8 cellular contexts compared by ENCODE assay signal in the genomic region with DNA sequence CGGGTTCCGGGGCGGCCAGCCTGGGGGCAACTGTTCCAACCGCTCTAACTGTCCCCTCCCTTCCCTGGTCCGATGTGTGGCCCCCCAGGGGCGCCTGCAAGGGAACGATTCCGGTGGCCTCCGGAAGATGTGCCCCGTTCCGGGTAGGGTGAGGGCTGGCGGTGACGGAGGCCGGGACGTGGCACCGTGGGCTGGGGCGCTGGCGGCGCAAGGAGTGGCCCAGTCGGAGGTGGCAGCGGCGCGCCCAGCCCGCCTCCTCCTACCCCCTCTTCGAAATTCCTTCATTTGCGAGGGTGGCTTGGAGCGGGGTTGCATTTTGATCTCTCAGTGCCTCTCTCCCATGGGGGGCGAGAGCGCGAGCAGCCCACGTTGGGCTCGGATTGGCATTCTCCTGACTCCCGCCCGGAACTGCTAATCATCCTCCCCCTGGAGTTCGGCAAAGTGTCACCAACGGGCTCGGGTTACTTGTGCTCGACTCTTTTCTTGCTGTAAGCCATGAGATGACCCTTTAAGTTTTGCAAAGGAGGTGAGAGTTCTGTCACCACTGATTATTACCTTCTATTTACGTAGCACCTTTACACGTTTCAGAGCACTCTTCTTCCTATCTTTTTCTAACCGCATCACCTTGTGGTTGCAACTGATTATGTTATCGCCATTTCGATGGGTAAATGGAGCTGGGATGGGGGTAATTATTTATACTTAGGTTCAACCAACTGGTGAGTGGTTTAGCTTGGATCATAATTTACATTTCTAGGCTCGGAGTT. TPM values are rescaled to one million over a fixed set of nuclear protein-coding genes. Genes with fewer than 3 reads are reported as not detected.
DNase-seq lines count a peak whose midpoint lies in the region; ATAC-seq, FAIRE-seq and TF ChIP-seq lines count a peak whose summit lies in the region.

No MANE protein-coding gene starts in this region.

- peak; percentile 60 for DNase-seq in GM13977 (ENCODE audit: low spot score)
- DNase-seq in NCI-H1092 treated with DMSO at 0.1 percent for 48 hours (lab: John Stamatoyannopoulos, UW), result peak; percentile 31
- DNase-seq in activated CD4-positive, alpha-beta T cell treated with anti-CD3 and anti-CD28 coated beads for 24 hours (ENCODE audit: low read depth in 2 of 2), result peak; percentile 33 to 41
- DNase-seq in coronary artery (ENCODE audit: low spot score), result peak; percentile 89
- DNase-seq in HepG2 (ENCODE audit: low spot score), result peak; percentile 37
- peak; percentile 65 for DNase-seq in stimulated activated CD4-positive, alpha-beta T cell treated with anti-CD3 and anti-CD28 coated beads, Interleukin-4, amount 100 ng/mL, for 24 hours
- DNase-seq in NCI-H1048 (lab: John Stamatoyannopoulos, UW), result no peak

- peak overlapping the region; percentile 99 for H3K9ac ChIP-seq in HepG2 (ENCODE audit: insufficient read depth, low read depth, low read length)

- 0 out of 4 replicates have a peak, but pooled peaks of 1 of the 2 experiments have one; percentile 12 for TF ChIP-seq POLR2A in HepG2 (IDR thresholded peaks at IDR 0.05; ENCODE audit: insufficient read depth in 1 of 2, low read depth in 2 of 2, low read length in 2 of 2)

- no peak for TF ChIP-seq CTCF in GM13977 (IDR thresholded peaks at IDR 0.05; ENCODE audit: extremely low read depth, insufficient read depth, missing control alignments)
- no peak for TF ChIP-seq CTCF in coronary artery (IDR thresholded peaks at IDR 0.05)
- no peak for TF ChIP-seq CTCF in HepG2 (CRISPR knock-in tag; IDR thresholded peaks at IDR 0.05)

- no TSS peak for BruUV-seq in HepG2 (replicated peaks; lab: Mats Ljungman, UMichigan)

- H3K9me3 ChIP-seq in HepG2 (ENCODE audit: low read length), result no peaks in the 10 kb centered on the region

- H3K79me2 ChIP-seq in HepG2 (ENCODE audit: insufficient read depth, low read length), result peaks cover 53% of the 10 kb centered on the region

- intact Hi-C loops in HepG2 (cut with micrococcal nuclease; ENCODE audit: unreplicated experiment), result loop anchor here (10.0 kb wide), 1 partner anchor 52 kb away; a partner anchor contains a TSS

- in situ Hi-C loops in GM13977 (cut with MboI; ENCODE audit: low pct_unique_long_range_greater_than_20kb, low sequenced_read_pairs, unreplicated experiment), result no loop called here
- in situ Hi-C loops in HepG2 (cut with HindIII; ENCODE audit: extremely low pct_ligation_motif_present, low pct_unique_long_range_greater_than_20kb), result no loop called here

- H3K4me2 ChIP-seq in HepG2 (ENCODE audit: low read depth, low read length), result peak overlapping the region; percentile 73

- CTCF ChIA-PET in HepG2 (lab: Yijun Ruan, JAX; ENCODE audit: low intra/inter-chr PET ratio, low total read pairs), result no interaction called here

- ATAC-seq in HG02623 (IDR thresholded peaks at IDR 0.05; ENCODE audit: unreplicated experiment) (peak; percentile 35), HepG2 (peak; percentile 79)

- TF ChIP-seq EP300 in HepG2 (IDR thresholded peaks at IDR 0.05; ENCODE audit: low read depth in 2 of 2, low read length in 2 of 2) (no peak), HepG2 (CRISPR knock-in tag; IDR thresholded peaks at IDR 0.05; ENCODE audit: borderline replicate concordance) (no peak)

- 0 out of 2 replicates have a peak, but pooled peaks have one; percentile 6 for TF ChIP-seq RAD21 in HepG2 (CRISPR knock-in tag; IDR thresholded peaks at IDR 0.05)

- peaks cover 25% of the 10 kb centered on the region for H4K20me1 ChIP-seq in HepG2 (ENCODE audit: insufficient read depth, low read length)

- H3K4me1 ChIP-seq in HepG2 (ENCODE audit: insufficient read depth, low read length), result peaks cover 48% of the 10 kb centered on the region

- H3K36me3 ChIP-seq in HepG2 (replicated peaks in 1 of 2; ENCODE audit: control insufficient read depth in 1 of 2, insufficient read depth in 2 of 2, low read length in 2 of 2), result peaks cover 0 to 13% of the 10 kb centered on the region in 2 experiments; a peak in 2 of 5 replicates

- FAIRE-seq in HepG2 (lab: Jason Lieb, UNC), result no peak

- POLR2A ChIA-PET in HepG2 (lab: Yijun Ruan, JAX), result interaction anchor here (0.8 to 2.1 kb wide), 20 partner anchors 10 to 249 kb away, joined by 3 to 42 read pairs (median 5); a partner anchor contains a TSS

- H3K27ac ChIP-seq in coronary artery (peak overlapping the region; percentile 99), HepG2 (ENCODE audit: extremely low read length, insufficient read depth, low read length) (peak overlapping the region; percentile 93)

- no peaks in the 10 kb centered on the region; a peak in 1 of 5 replicates for H3K27me3 ChIP-seq in HepG2 (ENCODE audit: control insufficient read depth in 1 of 2, insufficient read depth in 2 of 2, low read length in 2 of 2)

- under 1% methylated on average over 14 of the region's 44 CpGs for WGBS in HepG2 (ENCODE audit: low lambda C conversion rate)

- no peak overlapping the region for H2AFZ ChIP-seq in HepG2 (ENCODE audit: low read length)

- peak overlapping the region; percentile 91 for H3K4me3 ChIP-seq in coronary artery
- peak overlapping the region; percentile 92 to 99 (median 97) for H3K4me3 ChIP-seq in HepG2 (replicated peaks in 1 of 3; ENCODE audit: insufficient read depth in 1 of 3, low read depth in 2 of 3, low read length in 3 of 3)

RNA-seq across cellular contexts. Expression of a gene that starts 0.7 kb away (rescaled TPM):
- total RNA-seq in HepG2 (2016; rRNA removed; fragmentation: Illumina TruSeq; extraction: Trizol), result 47.8 and 59.8 TPM in 2 replicates
- total RNA-seq in HepG2 (2016; cell fraction: cytosol; rRNA removed; fragmentation: Illumina TruSeq; extraction: Trizol; ENCODE audit: low read depth), result 23.8 and 26.3 TPM in 2 replicates
- 40.4 and 58.0 TPM in 2 replicates for total RNA-seq in HepG2 (2016; cell fraction: insoluble cytoplasmic fraction; rRNA removed; fragmentation: Illumina TruSeq; extraction: Trizol)
- total RNA-seq in HepG2 (2016; cell fraction: membrane; rRNA removed; fragmentation: Illumina TruSeq; extraction: Trizol), result 38.8 and 39.0 TPM in 2 replicates
- total RNA-seq in HepG2 (2016; cell fraction: nucleus; rRNA removed; fragmentation: Illumina TruSeq; extraction: Trizol), result 76.2 and 88.4 TPM in 2 replicates
- 119 and 153 TPM in 2 replicates for polyA plus RNA-seq in HepG2 (2011; rRNA removed)
- polyA plus RNA-seq in HepG2 (2011; cell fraction: cytosol; rRNA removed), result 90.0 and 106 TPM in 2 replicates
- 348 and 472 TPM in 2 replicates for polyA plus RNA-seq in HepG2 (2011; cell fraction: nucleus; rRNA removed)
- polyA plus RNA-seq in HepG2 (2012), result 71.7 and 87.0 TPM in 2 replicates
- polyA plus RNA-seq in HepG2 (2016; cell fraction: cytosol; fragmentation: Illumina TruSeq; extraction: Trizol; ENCODE audit: low read depth), result 9.5 and 11.4 TPM in 2 replicates
- polyA plus RNA-seq in HepG2 (2016; cell fraction: insoluble cytoplasmic fraction; fragmentation: Illumina TruSeq; extraction: Trizol; ENCODE audit: low read depth), result 50.5 and 54.1 TPM in 2 replicates
- polyA plus RNA-seq in HepG2 (2016; cell fraction: membrane; fragmentation: Illumina TruSeq; extraction: Trizol; ENCODE audit: low read depth), result 25.5 and 26.4 TPM in 2 replicates
- polyA plus RNA-seq in HepG2 (2016; cell fraction: nucleus; fragmentation: Illumina TruSeq; extraction: Trizol; ENCODE audit: insufficient read depth, low read depth), result 93.0 and 99.2 TPM in 2 replicates
- 50.7 and 124 TPM in 2 replicates for polyA minus RNA-seq in HepG2 (2011; rRNA and poly(A)+ RNA removed; ENCODE audit: low replicate concordance)
- polyA minus RNA-seq in HepG2 (2011; cell fraction: cytosol; rRNA and poly(A)+ RNA removed), result 38.6 and 48.1 TPM in 2 replicates
- 217 and 240 TPM in 2 replicates for polyA minus RNA-seq in HepG2 (2011; cell fraction: nucleus; rRNA and poly(A)+ RNA removed)

RNA-seq across cellular contexts. Expression of a gene that starts 38.7 kb away (rescaled TPM):
- total RNA-seq in HepG2 (2016; rRNA removed; fragmentation: Illumina TruSeq; extraction: Trizol), result not detected in 2 replicates
- total RNA-seq in HepG2 (2016; cell fraction: cytosol; rRNA removed; fragmentation: Illumina TruSeq; extraction: Trizol; ENCODE audit: low read depth), result 0.20 and 0.26 TPM in 2 replicates
- total RNA-seq in HepG2 (2016; cell fraction: insoluble cytoplasmic fraction; rRNA removed; fragmentation: Illumina TruSeq; extraction: Trizol), result not detected in 2 replicates
- 0.06 and 0.07 TPM in 2 replicates for total RNA-seq in HepG2 (2016; cell fraction: membrane; rRNA removed; fragmentation: Illumina TruSeq; extraction: Trizol)
- not detected in 2 replicates for total RNA-seq in HepG2 (2016; cell fraction: nucleus; rRNA removed; fragmentation: Illumina TruSeq; extraction: Trizol)
- polyA plus RNA-seq in HepG2 (2011; rRNA removed), result 0.04 TPM in 1 of 2 replicates, not detected in the other
- not detected in 2 replicates for polyA plus RNA-seq in HepG2 (2011; cell fraction: cytosol; rRNA removed)
- polyA plus RNA-seq in HepG2 (2011; cell fraction: nucleus; rRNA removed), result not detected in 2 replicates
- polyA plus RNA-seq in HepG2 (2012), result not detected in 2 replicates
- 0.08 and 0.11 TPM in 2 replicates for polyA plus RNA-seq in HepG2 (2016; cell fraction: cytosol; fragmentation: Illumina TruSeq; extraction: Trizol; ENCODE audit: low read depth)
- not detected in 2 replicates for polyA plus RNA-seq in HepG2 (2016; cell fraction: insoluble cytoplasmic fraction; fragmentation: Illumina TruSeq; extraction: Trizol; ENCODE audit: low read depth)
- polyA plus RNA-seq in HepG2 (2016; cell fraction: membrane; fragmentation: Illumina TruSeq; extraction: Trizol; ENCODE audit: low read depth), result not detected in 2 replicates
- not detected in 2 replicates for polyA plus RNA-seq in HepG2 (2016; cell fraction: nucleus; fragmentation: Illumina TruSeq; extraction: Trizol; ENCODE audit: insufficient read depth, low read depth)
- polyA minus RNA-seq in HepG2 (2011; rRNA and poly(A)+ RNA removed; ENCODE audit: low replicate concordance), result not detected in 2 replicates
- not detected in 2 replicates for polyA minus RNA-seq in HepG2 (2011; cell fraction: cytosol; rRNA and poly(A)+ RNA removed)
- polyA minus RNA-seq in HepG2 (2011; cell fraction: nucleus; rRNA and poly(A)+ RNA removed), result not detected in 2 replicates

RNA-seq across cellular contexts. Expression of a gene that starts 53.4 kb away (rescaled TPM):
- 2,817 and 3,645 TPM in 2 replicates for total RNA-seq in HepG2 (2016; rRNA removed; fragmentation: Illumina TruSeq; extraction: Trizol)
- 4,334 and 5,043 TPM in 2 replicates for total RNA-seq in HepG2 (2016; cell fraction: cytosol; rRNA removed; fragmentation: Illumina TruSeq; extraction: Trizol; ENCODE audit: low read depth)
- total RNA-seq in HepG2 (2016; cell fraction: insoluble cytoplasmic fraction; rRNA removed; fragmentation: Illumina TruSeq; extraction: Trizol), result 2,923 and 3,794 TPM in 2 replicates
- 6,387 and 7,049 TPM in 2 replicates for total RNA-seq in HepG2 (2016; cell fraction: membrane; rRNA removed; fragmentation: Illumina TruSeq; extraction: Trizol)
- total RNA-seq in HepG2 (2016; cell fraction: nucleus; rRNA removed; fragmentation: Illumina TruSeq; extraction: Trizol), result 834 and 897 TPM in 2 replicates
- polyA plus RNA-seq in HepG2 (2011; rRNA removed), result 3,026 and 3,529 TPM in 2 replicates
- polyA plus RNA-seq in HepG2 (2011; cell fraction: cytosol; rRNA removed), result 2,378 and 3,844 TPM in 2 replicates
- polyA plus RNA-seq in HepG2 (2011; cell fraction: nucleus; rRNA removed), result 542 and 966 TPM in 2 replicates
- 4,466 and 4,951 TPM in 2 replicates for polyA plus RNA-seq in HepG2 (2012)
- 4,868 and 4,969 TPM in 2 replicates for polyA plus RNA-seq in HepG2 (2016; cell fraction: cytosol; fragmentation: Illumina TruSeq; extraction: Trizol; ENCODE audit: low read depth)
- polyA plus RNA-seq in HepG2 (2016; cell fraction: insoluble cytoplasmic fraction; fragmentation: Illumina TruSeq; extraction: Trizol; ENCODE audit: low read depth), result 3,325 and 3,753 TPM in 2 replicates
- 5,785 and 5,833 TPM in 2 replicates for polyA plus RNA-seq in HepG2 (2016; cell fraction: membrane; fragmentation: Illumina TruSeq; extraction: Trizol; ENCODE audit: low read depth)
- 1,493 and 1,589 TPM in 2 replicates for polyA plus RNA-seq in HepG2 (2016; cell fraction: nucleus; fragmentation: Illumina TruSeq; extraction: Trizol; ENCODE audit: insufficient read depth, low read depth)
- 260 and 659 TPM in 2 replicates for polyA minus RNA-seq in HepG2 (2011; rRNA and poly(A)+ RNA removed; ENCODE audit: low replicate concordance)
- polyA minus RNA-seq in HepG2 (2011; cell fraction: cytosol; rRNA and poly(A)+ RNA removed), result 471 and 569 TPM in 2 replicates
- polyA minus RNA-seq in HepG2 (2011; cell fraction: nucleus; rRNA and poly(A)+ RNA removed), result 235 and 442 TPM in 2 replicates
